Comparison of ENCODE assay signal across 8 cellular contexts in genomic region chr5:127562252-127562651, GRCh38. TPM values are rescaled to one million over a fixed set of nuclear protein-coding genes. Genes with fewer than 3 reads are reported as not detected.
DNase-seq lines count a peak whose midpoint lies in the region; ATAC-seq and TF ChIP-seq lines count a peak whose summit lies in the region.

No MANE protein-coding gene starts in this region.

- no peak overlapping the region for H3K4me3 Mint-ChIP-seq in stimulated activated memory B cell treated with anti-CD40 and anti-IgM and Interleukin-4, amounts not matched to agents 10 μg/mL and 1 μg/mL and 100 μg/mL, for 72 hours

- H3K27me3 Mint-ChIP-seq in stimulated activated memory B cell treated with anti-CD40 and anti-IgM and Interleukin-4, amounts not matched to agents 10 μg/mL and 1 μg/mL and 100 μg/mL, for 72 hours: peaks cover 25% of the 10 kb centered on the region

- peak; percentile 44; the same call in 2 of the 3 replicates for TF ChIP-seq CTCF in GM12872 (IDR thresholded peaks at IDR 0.05; ENCODE audit: insufficient read depth, low read depth, low read length)
- peak; percentile 42 for TF ChIP-seq CTCF in choroid plexus epithelial cell (conservative IDR thresholded peaks at IDR 0.05; ENCODE audit: low read depth, low read length)
- TF ChIP-seq CTCF in transverse colon (IDR thresholded peaks at IDR 0.05): peak in 1 of 5 experiments; percentile 13

- no peaks in the 10 kb centered on the region for H3K4me1 ChIP-seq in neuronal stem cell (ENCODE audit: control insufficient read depth in 2 of 2, insufficient read depth in 1 of 2, low read depth in 1 of 2, low read length in 2 of 2)
- H3K4me1 ChIP-seq in transverse colon: peaks cover 0 to 24% (median 2%) of the 10 kb centered on the region in 4 donors

- H3K27me3 ChIP-seq in neuronal stem cell (ENCODE audit: control insufficient read depth in 3 of 3, insufficient read depth in 3 of 3, low read depth in 1 of 3, low read length in 3 of 3) (no peaks in the 10 kb centered on the region), transverse colon (no peaks in the 10 kb centered on the region)

- no peak overlapping the region for H2AFZ ChIP-seq in neuronal stem cell (ENCODE audit: low read length)

- no peak overlapping the region for H2BK120ac ChIP-seq in neuronal stem cell (ENCODE audit: low read depth, low read length)

- no peak overlapping the region for H3K4me2 ChIP-seq in neuronal stem cell (ENCODE audit: insufficient read depth, low read length, poor library complexity, severe bottlenecking)

- H3K36me3 ChIP-seq in neuronal stem cell (replicated peaks in 1 of 2; ENCODE audit: control insufficient read depth in 2 of 2, insufficient read depth in 2 of 2, low read length in 2 of 2) (no peaks in the 10 kb centered on the region), transverse colon (no peaks in the 10 kb centered on the region)

- no peaks in the 10 kb centered on the region for H3K79me1 ChIP-seq in neuronal stem cell (ENCODE audit: low read depth, low read length)

- DNase-seq in M059J (ENCODE audit: low read depth): peak; percentile 26
- DNase-seq in choroid plexus epithelial cell (ENCODE audit: low read depth): peak; percentile 51
- DNase-seq in neuronal stem cell (ENCODE audit: low spot score): peak; percentile 8
- no peak for DNase-seq in NCI-H226
- DNase-seq in transverse colon: no peak
- no peak for DNase-seq in NK-92 treated with Interleukin-12 subunit alpha and Interleukin-12 subunit beta, amount 100 ng/mL, for 24 hours (lab: John Stamatoyannopoulos, UW)

- H3K27ac Mint-ChIP-seq in stimulated activated memory B cell treated with anti-CD40 and anti-IgM and Interleukin-4, amounts not matched to agents 10 μg/mL and 1 μg/mL and 100 μg/mL, for 72 hours: no peak overlapping the region

- no peak for TF ChIP-seq POLR2A in transverse colon (IDR thresholded peaks at IDR 0.05)

- in situ Hi-C loops in transverse colon (cut with MboI; ENCODE audit: low pct_ligation_motif_present in 1 of 4, low pct_unique_long_range_greater_than_20kb in 1 of 4, low sequenced_read_pairs in 3 of 4): loop anchor here in 3 of 4 donors (10.0 to 25.0 kb wide), 3 partner anchors 300 to 643 kb away; no protein-coding TSS in a partner anchor

- no peak overlapping the region for H3K18ac ChIP-seq in neuronal stem cell (ENCODE audit: low read length)

- no peaks in the 10 kb centered on the region for H3K9me3 Mint-ChIP-seq in stimulated activated memory B cell treated with anti-CD40 and anti-IgM and Interleukin-4, amounts not matched to agents 10 μg/mL and 1 μg/mL and 100 μg/mL, for 72 hours

- no peak for TF ChIP-seq EP300 in transverse colon (IDR thresholded peaks at IDR 0.05; ENCODE audit: low read depth)

- no peak overlapping the region for H3K14ac ChIP-seq in neuronal stem cell (ENCODE audit: low read length)

- no peaks in the 10 kb centered on the region for H3K9me3 ChIP-seq in neuronal stem cell (replicated peaks in 1 of 2; ENCODE audit: control insufficient read depth in 2 of 2, insufficient read depth in 1 of 2, low read depth in 1 of 2, low read length in 2 of 2)
- no peaks in the 10 kb centered on the region for H3K9me3 ChIP-seq in transverse colon

- H3K4ac ChIP-seq in neuronal stem cell (ENCODE audit: low read length): no peak overlapping the region

- no peak overlapping the region for H4K8ac ChIP-seq in neuronal stem cell (ENCODE audit: low read depth, low read length)

- H2AK5ac ChIP-seq in neuronal stem cell (ENCODE audit: low read depth, low read length): no peak overlapping the region

- no peak overlapping the region for H3K23ac ChIP-seq in neuronal stem cell (ENCODE audit: low read depth, low read length, poor library complexity)

- H3K36me3 Mint-ChIP-seq in stimulated activated memory B cell treated with anti-CD40 and anti-IgM and Interleukin-4, amounts not matched to agents 10 μg/mL and 1 μg/mL and 100 μg/mL, for 72 hours: no peaks in the 10 kb centered on the region

- no peak overlapping the region for H3K9ac ChIP-seq in neuronal stem cell (ENCODE audit: low read depth, low read length, poor library complexity)

- no peak overlapping the region for H2BK5ac ChIP-seq in neuronal stem cell (ENCODE audit: low read length)

- H3K4me3 ChIP-seq in choroid plexus epithelial cell (ENCODE audit: low read depth, low read length) (no peak overlapping the region), neuronal stem cell (ENCODE audit: low read length in 2 of 2) (no peak overlapping the region), transverse colon (no peak overlapping the region)

- intact Hi-C loops in transverse colon (cut with DNase I; ENCODE audit: low total_unique reads): loop anchor here (10.0 kb wide), 2 partner anchors 183 to 643 kb away; no protein-coding TSS in a partner anchor

- H2BK12ac ChIP-seq in neuronal stem cell (ENCODE audit: low read length): no peak overlapping the region

- H4K91ac ChIP-seq in neuronal stem cell (ENCODE audit: low read depth, low read length, poor library complexity): no peak overlapping the region

- H3K4me1 Mint-ChIP-seq in stimulated activated memory B cell treated with anti-CD40 and anti-IgM and Interleukin-4, amounts not matched to agents 10 μg/mL and 1 μg/mL and 100 μg/mL, for 72 hours: peaks cover 3% of the 10 kb centered on the region

- H3K27ac ChIP-seq in neuronal stem cell (replicated peaks; ENCODE audit: low read length): no peak overlapping the region
- H3K27ac ChIP-seq in transverse colon: no peak overlapping the region

- WGBS in neuronal stem cell (ENCODE audit: extremely low coverage in 2 of 2, insufficient read length in 2 of 2, insufficient replicate concordance in 1 of 2), 2 donors: no CpG with 5 or more reads among the region's 3 CpGs
- 18% methylated on average over 3 of the region's 3 CpGs; no CpG with 5 or more reads in 1 of the 2 donors for WGBS in transverse colon (ENCODE audit: low coverage in 1 of 2), 2 donors

- no peak for ATAC-seq in stimulated activated memory B cell treated with anti-CD40 and anti-IgM and Interleukin-4, amounts not matched to agents 10 μg/mL and 1 μg/mL and 100 μg/mL, for 72 hours

- no peak overlapping the region for H2BK15ac ChIP-seq in neuronal stem cell (ENCODE audit: low read length)

RNA-seq across cellular contexts. Expression of gene PRRC1, which starts 44.8 kb away (rescaled TPM):
- total RNA-seq in M059J (2014; rRNA removed; shearing (Covaris generic)): 46.1 and 84.7 TPM in 2 replicates
- polyA plus RNA-seq in neuronal stem cell (2013, experiment 1 of 2): 51.5 TPM
- polyA plus RNA-seq in neuronal stem cell (2013, experiment 2 of 2): 48.9 TPM
- 10 to 100 TPM; 11.2 to 56.0 (median 29.4) TPM for total RNA-seq in transverse colon

Comparison
In these comparisons a context has a peak if more than half of its experiments do, and no peak if none do; other contexts are left out.
1. DNase-seq: peak in M059J (single experiment), choroid plexus epithelial cell (single experiment) and neuronal stem cell (single experiment); none in NCI-H226 (single experiment), transverse colon (single experiment) and NK-92 treated with Interleukin-12 subunit alpha and Interleukin-12 subunit beta, amount 100 ng/mL, for 24 hours (single experiment).